ENCODE assay signal across 8 cellular contexts in the genomic region with DNA sequence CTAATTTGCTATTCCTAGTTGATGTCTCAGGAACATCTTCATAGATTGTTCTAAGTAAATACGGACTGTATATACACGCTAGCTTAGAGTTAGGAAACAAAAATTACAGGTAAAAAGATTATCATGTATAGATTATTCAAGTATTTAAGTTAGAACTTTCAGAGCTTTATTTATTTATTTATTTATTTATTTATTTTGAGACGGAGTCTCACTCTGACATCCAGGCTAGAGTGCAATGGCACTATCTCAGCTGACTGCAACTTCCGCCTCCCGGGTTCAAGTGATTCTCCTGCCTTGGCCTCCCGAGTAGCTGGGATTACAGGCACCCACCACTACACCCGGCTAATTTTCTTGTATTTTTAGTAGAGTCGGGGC. TPM values are rescaled to one million over a fixed set of nuclear protein-coding genes. Genes with fewer than 3 reads are reported as not detected.
DNase-seq lines count a peak whose midpoint lies in the region; ATAC-seq and TF ChIP-seq lines count a peak whose summit lies in the region.
"Not testable (repeated sequence)": the region's sequence is repeated elsewhere in the genome, so short reads cannot be mapped to it uniquely, and the experiment has no call there.

No MANE protein-coding gene starts in this region.

- H3K27ac Mint-ChIP-seq in activated naive CD4-positive, alpha-beta T cell treated with anti-CD3 and anti-CD28 coated beads for 36 hours: not testable (repeated sequence)
- peak overlapping the region; percentile 94 to 100 (median 98) for H3K27ac Mint-ChIP-seq in naive thymus-derived CD4-positive, alpha-beta T cell

- TF ChIP-seq POLR2A in Peyer's patch (IDR thresholded peaks at IDR 0.05); spleen (IDR thresholded peaks at IDR 0.05): not testable (repeated sequence)

- POLR2A ChIA-PET in naive thymus-derived CD4-positive, alpha-beta T cell (lab: Charles Lee): interaction anchor here (1.0 to 3.6 kb wide), 2 partner anchors 148 to 724 kb away, joined by 3 to 28 read pairs; a partner anchor contains a TSS

- not testable (repeated sequence) for H3K27me3 Mint-ChIP-seq in activated naive CD4-positive, alpha-beta T cell treated with anti-CD3 and anti-CD28 coated beads for 36 hours (ENCODE audit: low read depth); naive thymus-derived CD4-positive, alpha-beta T cell

- ATAC-seq in naive thymus-derived CD4-positive, alpha-beta T cell: not testable (repeated sequence)

- H3K9me3 ChIP-seq in HAP-1; Peyer's patch; duodenal mucosa (ENCODE audit: control insufficient read depth in 1 of 2, low read length in 2 of 2); right atrium auricular region; naive thymus-derived CD4-positive, alpha-beta T cell (ENCODE audit: control insufficient read depth in 2 of 3, low read length in 3 of 3); spleen: not testable (repeated sequence)

- 82 to 93% (median 90%) methylated on average over 8 of the region's 8 CpGs for WGBS in spleen, 5 donors

- peak overlapping the region; percentile 94 for H3K4me3 ChIP-seq in ACC112 (ENCODE audit: low read depth, low read length)
- H3K4me3 ChIP-seq in HAP-1: peak overlapping the region; percentile 83
- H3K4me3 ChIP-seq in Peyer's patch: peak overlapping the region in 3 of 4 donors; percentile 67 to 73 (median 68)
- peak overlapping the region; percentile 80 to 99 for H3K4me3 ChIP-seq in duodenal mucosa (ENCODE audit: low read depth in 1 of 2, low read length in 2 of 2)
- peak overlapping the region in 1 of 2 donors; percentile 80 for H3K4me3 ChIP-seq in right atrium auricular region
- peak overlapping the region; percentile 93 for H3K4me3 ChIP-seq in naive thymus-derived CD4-positive, alpha-beta T cell (ENCODE audit: low read length)
- peak overlapping the region; percentile 57 to 83 (median 69) for H3K4me3 ChIP-seq in spleen

- not testable (repeated sequence) for H3K27ac ChIP-seq in ACC112 (ENCODE audit: low read depth, low read length); duodenal mucosa (ENCODE audit: low read depth, low read length)
- H3K27ac ChIP-seq in Peyer's patch (peak overlapping the region in 2 of 4 donors; percentile 92 to 94), right atrium auricular region (peak overlapping the region; percentile 92 to 99), spleen (peak overlapping the region in 7 of 8 donors; percentile 96 to 99 (median 98))
- peak overlapping the region; percentile 97 for H3K27ac ChIP-seq in naive thymus-derived CD4-positive, alpha-beta T cell (ENCODE audit: low read depth, low read length)

- H3K27me3 ChIP-seq in ACC112 (ENCODE audit: insufficient read depth, low read length); HAP-1 (ENCODE audit: low read depth); Peyer's patch; duodenal mucosa (ENCODE audit: control insufficient read depth in 1 of 2, insufficient read depth in 2 of 2, low read length in 2 of 2); right atrium auricular region; naive thymus-derived CD4-positive, alpha-beta T cell (ENCODE audit: control insufficient read depth in 2 of 2, insufficient read depth in 2 of 2, low read length in 2 of 2); spleen (replicated peaks in 1 of 7): not testable (repeated sequence)

- not testable (repeated sequence) for H2AFZ ChIP-seq in ACC112 (ENCODE audit: low read length, unreplicated experiment)

- intact Hi-C loops in activated naive CD4-positive, alpha-beta T cell treated with anti-CD3 and anti-CD28 coated beads for 36 hours (cut with micrococcal nuclease): loop anchor here (10.0 kb wide), 1 partner anchor 848 kb away; a partner anchor contains a TSS
- intact Hi-C loops in naive thymus-derived CD4-positive, alpha-beta T cell (cut with micrococcal nuclease): loop anchor here (1.0 to 10.0 kb wide), 6 partner anchors 8 to 1780 kb away; a partner anchor contains a TSS
- intact Hi-C loops in spleen (cut with DNase I; ENCODE audit: low total_unique reads): not testable (repeated sequence)

- peaks cover 46% of the 10 kb centered on the region for H3K4me1 Mint-ChIP-seq in activated naive CD4-positive, alpha-beta T cell treated with anti-CD3 and anti-CD28 coated beads for 36 hours (ENCODE audit: low read depth)
- peaks cover 28 to 68% (median 62%) of the 10 kb centered on the region in 7 donors for H3K4me1 Mint-ChIP-seq in naive thymus-derived CD4-positive, alpha-beta T cell

- H3K36me3 Mint-ChIP-seq in activated naive CD4-positive, alpha-beta T cell treated with anti-CD3 and anti-CD28 coated beads for 36 hours (ENCODE audit: low read depth): peaks cover 31% of the 10 kb centered on the region
- peaks cover 4 to 28% (median 15%) of the 10 kb centered on the region in 5 donors for H3K36me3 Mint-ChIP-seq in naive thymus-derived CD4-positive, alpha-beta T cell

- H3K4me1 ChIP-seq in ACC112 (ENCODE audit: control insufficient read depth, insufficient read depth, low read length, unreplicated experiment) (peaks cover 22% of the 10 kb centered on the region), HAP-1 (peaks cover 25% of the 10 kb centered on the region), Peyer's patch (peaks cover 0 to 27% (median 0%) of the 10 kb centered on the region in 4 donors), duodenal mucosa (ENCODE audit: control insufficient read depth in 1 of 2, insufficient read depth in 2 of 2, low read length in 2 of 2) (peaks cover 28 to 30% of the 10 kb centered on the region in 2 donors), right atrium auricular region (peaks cover 0 to 30% of the 10 kb centered on the region in 2 donors), spleen (peaks cover 30 to 68% (median 58%) of the 10 kb centered on the region in 6 donors)
- H3K4me1 ChIP-seq in naive thymus-derived CD4-positive, alpha-beta T cell (ENCODE audit: control insufficient read depth in 2 of 2, insufficient read depth in 2 of 2, low read length in 2 of 2): peaks cover 5 to 35% of the 10 kb centered on the region in 2 donors

- peak overlapping the region; percentile 77 to 99 for H3K9ac ChIP-seq in duodenal mucosa (ENCODE audit: low read depth in 1 of 2, low read length in 2 of 2)

- H3K36me3 ChIP-seq in ACC112 (ENCODE audit: insufficient read depth, low read length): peaks cover 16% of the 10 kb centered on the region
- peaks cover 24% of the 10 kb centered on the region for H3K36me3 ChIP-seq in HAP-1 (replicated peaks)
- H3K36me3 ChIP-seq in Peyer's patch: peaks cover 0 to 18% (median 0%) of the 10 kb centered on the region in 3 donors
- peaks cover 10 to 32% of the 10 kb centered on the region in 2 donors for H3K36me3 ChIP-seq in duodenal mucosa (ENCODE audit: control insufficient read depth in 1 of 2, insufficient read depth in 2 of 2, low read length in 2 of 2)
- not testable (repeated sequence) for H3K36me3 ChIP-seq in right atrium auricular region
- H3K36me3 ChIP-seq in naive thymus-derived CD4-positive, alpha-beta T cell (ENCODE audit: control insufficient read depth in 2 of 3, insufficient read depth in 3 of 3, low read length in 3 of 3): peaks cover 3 to 24% (median 14%) of the 10 kb centered on the region in 3 experiments
- peaks cover 0 to 44% (median 6%) of the 10 kb centered on the region in 6 donors for H3K36me3 ChIP-seq in spleen

- peaks cover 55% of the 10 kb centered on the region for H3K79me2 ChIP-seq in ACC112 (ENCODE audit: control insufficient read depth, insufficient read depth, low read length, unreplicated experiment)

- H3K4me3 Mint-ChIP-seq in activated naive CD4-positive, alpha-beta T cell treated with anti-CD3 and anti-CD28 coated beads for 36 hours: peak overlapping the region; percentile 100
- peak overlapping the region; percentile 89 to 100 (median 97) for H3K4me3 Mint-ChIP-seq in naive thymus-derived CD4-positive, alpha-beta T cell

- DNase-seq in HAP-1 (ENCODE audit: low spot score in 2 of 2); Peyer's patch; activated naive CD4-positive, alpha-beta T cell treated with anti-CD3 and anti-CD28 coated beads for 36 hours; right atrium auricular region (ENCODE audit: low spot score); naive thymus-derived CD4-positive, alpha-beta T cell; spleen: not testable (repeated sequence)

- CTCF ChIA-PET in activated naive CD4-positive, alpha-beta T cell treated with anti-CD3 and anti-CD28 coated beads for 36 hours (lab: Charles Lee): interaction anchor here (0.7 to 1.3 kb wide), 4 partner anchors 18 to 254 kb away, joined by 3 to 4 read pairs (median 3); no protein-coding TSS in a partner anchor
- CTCF ChIA-PET in naive thymus-derived CD4-positive, alpha-beta T cell (lab: Charles Lee): interaction anchor here (2.5 kb wide), 1 partner anchor 17 kb away, joined by 9 read pairs; no protein-coding TSS in a partner anchor

- TF ChIP-seq CTCF in Peyer's patch (IDR thresholded peaks at IDR 0.05); right atrium auricular region (IDR thresholded peaks at IDR 0.05); spleen (IDR thresholded peaks at IDR 0.05 in 8 of 11, conservative IDR thresholded peaks at IDR 0.05 in 3 of 11): not testable (repeated sequence)

- in situ Hi-C loops in HAP-1 (cut with MboI; ENCODE audit: low sequenced_read_pairs): not testable (repeated sequence)

- not testable (repeated sequence) for H3K9me3 Mint-ChIP-seq in activated naive CD4-positive, alpha-beta T cell treated with anti-CD3 and anti-CD28 coated beads for 36 hours; naive thymus-derived CD4-positive, alpha-beta T cell

RNA-seq across cellular contexts. Expression of a gene that starts 1.4 kb away (rescaled TPM):
- total RNA-seq in Peyer's patch: 10 to 100 TPM; 53.9 to 93.3 (median 74.2) TPM
- 10 to 100 TPM; 92.6 to 96.8 TPM for total RNA-seq in activated naive CD4-positive, alpha-beta T cell treated with anti-CD3 and anti-CD28 coated beads for 36 hours
- total RNA-seq in right atrium auricular region: 100 to 1,000 TPM in 1 of 2 donors, 10 to 100 TPM in 1; 52.9 to 153 TPM
- total RNA-seq in naive thymus-derived CD4-positive, alpha-beta T cell: 10 to 100 TPM; 44.5 to 69.3 (median 53.7) TPM
- polyA plus RNA-seq in naive thymus-derived CD4-positive, alpha-beta T cell: 10 to 100 TPM; 50.8 to 72.4 TPM
- total RNA-seq in spleen: 100 to 1,000 TPM in 3 of 7 donors, 10 to 100 TPM in 4; 54.4 to 114 (median 65.7) TPM
- 10 to 100 TPM; 19.6 to 29.4 (median 22.3) TPM for polyA plus RNA-seq in spleen
